In genomic region chr3:29940759-29941319, GRCh38 we compare ENCODE assay signal across 1 cellular context.
TF ChIP-seq lines count a peak whose summit lies in the region.

No MANE protein-coding gene starts in this region.

TF ChIP-seq in HEK293, 187 proteins besides CTCF, POLR2A, EP300 and RAD21 (continued from another document and continues in another):
- TF ChIP-seq ZNF280D (tag by site-specific recombination; IDR thresholded peaks at IDR 0.05) (no peak), ZNF398 (tag by site-specific recombination; IDR thresholded peaks at IDR 0.05) (peak; percentile 15; the same call in 1 of the 2 replicates), ZNF843 (tag by site-specific recombination; IDR thresholded peaks at IDR 0.05) (peak; percentile 98), ZNF404 (tag by site-specific recombination; IDR thresholded peaks at IDR 0.05) (no peak), ZNF394 (tag by site-specific recombination; IDR thresholded peaks at IDR 0.05; ENCODE audit: borderline replicate concordance) (no peak), OVOL3 (tag by site-specific recombination; IDR thresholded peaks at IDR 0.05) (peak; percentile 57; the same call in 1 of the 2 replicates), SP2 (tag by site-specific recombination; IDR thresholded peaks at IDR 0.05) (no peak), ZNF266 (tag by site-specific recombination; IDR thresholded peaks at IDR 0.05; ENCODE audit: low read depth) (no peak), ZSCAN30 (tag by site-specific recombination; IDR thresholded peaks at IDR 0.05) (peak; percentile 80), ZNF239 (tag by site-specific recombination; IDR thresholded peaks at IDR 0.05) (no peak), IKZF3 (tag by site-specific recombination; IDR thresholded peaks at IDR 0.05) (no peak), HOXD13 (CRISPR knock-in tag; IDR thresholded peaks at IDR 0.05; ENCODE audit: borderline replicate concordance) (peak; percentile 87; the same call in 1 of the 2 replicates), ZNF660 (tag by site-specific recombination; IDR thresholded peaks at IDR 0.05) (no peak), ZNF362 (tag by site-specific recombination; IDR thresholded peaks at IDR 0.05) (no peak), ZNF280C (tag by site-specific recombination; IDR thresholded peaks at IDR 0.05) (no peak), ZNF10 (tag by site-specific recombination; IDR thresholded peaks at IDR 0.05) (no peak), TSHZ1 (tag by site-specific recombination; IDR thresholded peaks at IDR 0.05; ENCODE audit: borderline replicate concordance) (no peak), ZNF677 (tag by site-specific recombination; IDR thresholded peaks at IDR 0.05) (no peak), ZNF561 (tag by site-specific recombination; IDR thresholded peaks at IDR 0.05; ENCODE audit: borderline replicate concordance) (0 out of 2 replicates have a peak, but pooled peaks have one; percentile 44), ZNF629 (tag by site-specific recombination; IDR thresholded peaks at IDR 0.05) (no peak), ZNF560 (tag by site-specific recombination; IDR thresholded peaks at IDR 0.05; ENCODE audit: borderline replicate concordance) (no peak), ZNF416 (tag by site-specific recombination; IDR thresholded peaks at IDR 0.05) (no peak), BCL11A (tag by site-specific recombination; IDR thresholded peaks at IDR 0.05; ENCODE audit: low read depth) (no peak), SCRT1 (tag by site-specific recombination; IDR thresholded peaks at IDR 0.05; ENCODE audit: borderline replicate concordance) (peak; percentile 79; the same call in 1 of the 2 replicates), ZNF112 (tag by site-specific recombination; IDR thresholded peaks at IDR 0.05) (no peak), ZNF580 (tag by site-specific recombination; IDR thresholded peaks at IDR 0.05) (peak; percentile 84; the same call in 1 of the 2 replicates), MEIS1 (CRISPR knock-in tag; IDR thresholded peaks at IDR 0.05; ENCODE audit: borderline replicate concordance) (no peak), FEZF1 (tag by site-specific recombination; IDR thresholded peaks at IDR 0.05) (peak; percentile 99), YY1 (tag by site-specific recombination; IDR thresholded peaks at IDR 0.05) (no peak), OSR2 (tag by site-specific recombination; IDR thresholded peaks at IDR 0.05) (peak; percentile 69; the same call in 1 of the 2 replicates), ZNF146 (tag by site-specific recombination; IDR thresholded peaks at IDR 0.05) (no peak), ZBTB44 (tag by site-specific recombination; IDR thresholded peaks at IDR 0.05) (peak; percentile 34; the same call in 1 of the 2 replicates), ZNF324 (tag by site-specific recombination; IDR thresholded peaks at IDR 0.05) (no peak), ZNF48 (tag by site-specific recombination; IDR thresholded peaks at IDR 0.05) (no peak), ZNF202 (tag by site-specific recombination; IDR thresholded peaks at IDR 0.05; ENCODE audit: borderline replicate concordance) (no peak), PBX3 (CRISPR knock-in tag; IDR thresholded peaks at IDR 0.05) (no peak), ZNF658 (tag by site-specific recombination; IDR thresholded peaks at IDR 0.05) (no peak), ZNF76 (tag by site-specific recombination; IDR thresholded peaks at IDR 0.05; ENCODE audit: borderline replicate concordance, low read depth) (no peak), ZBTB26 (tag by site-specific recombination; optimal IDR thresholded peaks at IDR 0.05) (no peak), ZNF777 (tag by site-specific recombination; IDR thresholded peaks at IDR 0.05; ENCODE audit: borderline replicate concordance) (no peak), ZNF341 (tag by site-specific recombination; IDR thresholded peaks at IDR 0.05; ENCODE audit: low read depth) (no peak), ZFHX2 (tag by site-specific recombination; conservative IDR thresholded peaks at IDR 0.05) (no peak), ZNF169 (tag by site-specific recombination; IDR thresholded peaks at IDR 0.05) (no peak), ZNF639 (tag by site-specific recombination; IDR thresholded peaks at IDR 0.05) (no peak), ZXDB (tag by site-specific recombination; IDR thresholded peaks at IDR 0.05) (peak; percentile 90), ZNF423 (tag by site-specific recombination; IDR thresholded peaks at IDR 0.05) (no peak; the same call in 1 of the 2 replicates), ZNF133 (tag by site-specific recombination; IDR thresholded peaks at IDR 0.05) (no peak), ZNF596 (tag by site-specific recombination; IDR thresholded peaks at IDR 0.05) (peak; percentile 37; the same call in 1 of the 2 replicates)
